In the genomic region with DNA sequence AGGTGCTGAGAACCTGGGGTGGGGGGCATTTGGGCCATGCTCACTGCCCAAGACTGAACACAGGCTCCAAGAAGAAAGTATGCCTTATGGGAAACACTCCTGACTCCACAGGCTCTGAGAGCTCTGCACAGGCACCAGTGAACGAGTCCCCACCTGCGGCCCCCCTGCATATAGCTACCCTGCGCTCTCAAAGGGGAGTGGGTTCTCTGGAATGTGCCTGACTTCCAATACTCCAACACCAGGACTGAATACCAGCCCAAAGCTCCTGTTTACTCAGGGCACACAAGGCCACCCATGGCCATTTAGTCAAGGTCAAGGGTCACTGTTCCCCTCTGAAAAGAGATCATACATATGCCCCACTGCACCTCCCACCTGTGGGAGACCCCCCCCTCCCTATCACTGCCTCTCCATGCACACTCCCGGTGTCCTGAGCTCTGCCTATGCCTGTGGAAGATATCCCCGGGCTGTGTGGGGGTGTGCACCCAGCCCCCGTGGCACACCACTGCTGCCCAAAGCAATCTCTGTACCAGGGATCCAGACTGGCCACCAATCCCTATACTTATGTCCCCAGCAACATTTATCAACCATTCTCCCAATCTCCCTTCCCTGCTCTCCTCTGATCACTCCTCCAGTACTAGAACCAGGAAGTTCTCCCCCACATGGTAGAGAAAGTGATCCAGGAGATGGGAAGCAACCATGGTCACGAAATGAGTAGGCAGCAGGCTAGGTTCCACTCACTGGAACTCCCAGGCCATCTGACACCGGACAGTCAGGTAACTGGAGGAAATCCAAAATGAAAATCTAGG, we compare ENCODE assay signal across 1 cellular context.
TF ChIP-seq lines count a peak whose summit lies in the region.

No MANE protein-coding gene starts in this region.

TF ChIP-seq in HepG2, 621 proteins besides CTCF, POLR2A, EP300 and RAD21 (continued from another document and continues in another):
- TF ChIP-seq, protein P1, sequence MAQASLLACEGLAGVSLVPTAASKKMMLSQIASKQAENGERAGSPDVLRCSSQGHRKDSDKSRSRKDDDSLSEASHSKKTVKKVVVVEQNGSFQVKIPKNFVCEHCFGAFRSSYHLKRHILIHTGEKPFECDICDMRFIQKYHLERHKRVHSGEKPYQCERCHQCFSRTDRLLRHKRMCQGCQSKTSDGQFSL (CRISPR knock-in tag; IDR thresholded peaks at IDR 0.05) = peak; percentile 94
- TF ChIP-seq TCF7L2 (IDR thresholded peaks at IDR 0.05; ENCODE audit: low read depth, low read length) = no peak
- no peak for TF ChIP-seq GPN1 (CRISPR knock-in tag; IDR thresholded peaks at IDR 0.05; ENCODE audit: borderline replicate concordance)
- TF ChIP-seq, protein P2, sequence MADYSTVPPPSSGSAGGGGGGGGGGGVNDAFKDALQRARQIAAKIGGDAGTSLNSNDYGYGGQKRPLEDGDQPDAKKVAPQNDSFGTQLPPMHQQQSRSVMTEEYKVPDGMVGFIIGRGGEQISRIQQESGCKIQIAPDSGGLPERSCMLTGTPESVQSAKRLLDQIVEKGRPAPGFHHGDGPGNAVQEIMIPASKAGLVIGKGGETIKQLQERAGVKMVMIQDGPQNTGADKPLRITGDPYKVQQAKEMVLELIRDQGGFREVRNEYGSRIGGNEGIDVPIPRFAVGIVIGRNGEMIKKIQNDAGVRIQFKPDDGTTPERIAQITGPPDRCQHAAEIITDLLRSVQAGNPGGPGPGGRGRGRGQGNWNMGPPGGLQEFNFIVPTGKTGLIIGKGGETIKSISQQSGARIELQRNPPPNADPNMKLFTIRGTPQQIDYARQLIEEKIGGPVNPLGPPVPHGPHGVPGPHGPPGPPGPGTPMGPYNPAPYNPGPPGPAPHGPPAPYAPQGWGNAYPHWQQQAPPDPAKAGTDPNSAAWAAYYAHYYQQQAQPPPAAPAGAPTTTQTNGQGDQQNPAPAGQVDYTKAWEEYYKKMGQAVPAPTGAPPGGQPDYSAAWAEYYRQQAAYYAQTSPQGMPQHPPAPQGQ (CRISPR knock-in tag; IDR thresholded peaks at IDR 0.05; ENCODE audit: borderline replicate concordance) = peak; percentile 59; the same call in 1 of the 2 replicates
- TF ChIP-seq PPARG (CRISPR knock-in tag; conservative IDR thresholded peaks at IDR 0.05) = peak; percentile 81
- TF ChIP-seq, protein P3, sequence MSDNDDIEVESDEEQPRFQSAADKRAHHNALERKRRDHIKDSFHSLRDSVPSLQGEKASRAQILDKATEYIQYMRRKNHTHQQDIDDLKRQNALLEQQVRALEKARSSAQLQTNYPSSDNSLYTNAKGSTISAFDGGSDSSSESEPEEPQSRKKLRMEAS (IDR thresholded peaks at IDR 0.05) = no peak
- TF ChIP-seq REST (IDR thresholded peaks at IDR 0.05; ENCODE audit: borderline replicate concordance in 1 of 2, low read depth in 1 of 2, low read length in 2 of 2) = no peak
- no peak for TF ChIP-seq ZNF230 (CRISPR knock-in tag; IDR thresholded peaks at IDR 0.05)
- TF ChIP-seq, protein P4, sequence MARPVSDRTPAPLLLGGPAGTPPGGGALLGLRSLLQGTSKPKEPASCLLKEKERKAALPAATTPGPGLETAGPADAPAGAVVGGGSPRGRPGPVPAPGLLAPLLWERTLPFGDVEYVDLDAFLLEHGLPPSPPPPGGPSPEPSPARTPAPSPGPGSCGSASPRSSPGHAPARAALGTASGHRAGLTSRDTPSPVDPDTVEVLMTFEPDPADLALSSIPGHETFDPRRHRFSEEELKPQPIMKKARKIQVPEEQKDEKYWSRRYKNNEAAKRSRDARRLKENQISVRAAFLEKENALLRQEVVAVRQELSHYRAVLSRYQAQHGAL (CRISPR knock-in tag; IDR thresholded peaks at IDR 0.05; ENCODE audit: not compliant biosample characterization) = no peak
- TF ChIP-seq, protein P5, sequence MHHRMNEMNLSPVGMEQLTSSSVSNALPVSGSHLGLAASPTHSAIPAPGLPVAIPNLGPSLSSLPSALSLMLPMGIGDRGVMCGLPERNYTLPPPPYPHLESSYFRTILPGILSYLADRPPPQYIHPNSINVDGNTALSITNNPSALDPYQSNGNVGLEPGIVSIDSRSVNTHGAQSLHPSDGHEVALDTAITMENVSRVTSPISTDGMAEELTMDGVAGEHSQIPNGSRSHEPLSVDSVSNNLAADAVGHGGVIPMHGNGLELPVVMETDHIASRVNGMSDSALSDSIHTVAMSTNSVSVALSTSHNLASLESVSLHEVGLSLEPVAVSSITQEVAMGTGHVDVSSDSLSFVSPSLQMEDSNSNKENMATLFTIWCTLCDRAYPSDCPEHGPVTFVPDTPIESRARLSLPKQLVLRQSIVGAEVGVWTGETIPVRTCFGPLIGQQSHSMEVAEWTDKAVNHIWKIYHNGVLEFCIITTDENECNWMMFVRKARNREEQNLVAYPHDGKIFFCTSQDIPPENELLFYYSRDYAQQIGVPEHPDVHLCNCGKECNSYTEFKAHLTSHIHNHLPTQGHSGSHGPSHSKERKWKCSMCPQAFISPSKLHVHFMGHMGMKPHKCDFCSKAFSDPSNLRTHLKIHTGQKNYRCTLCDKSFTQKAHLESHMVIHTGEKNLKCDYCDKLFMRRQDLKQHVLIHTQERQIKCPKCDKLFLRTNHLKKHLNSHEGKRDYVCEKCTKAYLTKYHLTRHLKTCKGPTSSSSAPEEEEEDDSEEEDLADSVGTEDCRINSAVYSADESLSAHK (CRISPR knock-in tag; IDR thresholded peaks at IDR 0.05; ENCODE audit: borderline replicate concordance) = no peak
- TF ChIP-seq SIN3A (IDR thresholded peaks at IDR 0.05; ENCODE audit: borderline replicate concordance, low read depth, low read length) = peak; percentile 54; the same call in 1 of the 2 replicates
- TF ChIP-seq AHR (CRISPR knock-in tag; IDR thresholded peaks at IDR 0.05) = no peak
- TF ChIP-seq ZSCAN29 (CRISPR knock-in tag; conservative IDR thresholded peaks at IDR 0.05) = no peak
- no peak for TF ChIP-seq NFYC (CRISPR knock-in tag; IDR thresholded peaks at IDR 0.05)
- TF ChIP-seq IRF2 (CRISPR knock-in tag; IDR thresholded peaks at IDR 0.05) = no peak
- TF ChIP-seq MNT (IDR thresholded peaks at IDR 0.05) = no peak
- no peak for TF ChIP-seq ZNF343 (CRISPR knock-in tag; IDR thresholded peaks at IDR 0.05)
- no peak for TF ChIP-seq ZNF333 (CRISPR knock-in tag; IDR thresholded peaks at IDR 0.05; ENCODE audit: borderline replicate concordance)
- TF ChIP-seq ZFP82 (CRISPR knock-in tag; IDR thresholded peaks at IDR 0.05; ENCODE audit: borderline replicate concordance) = no peak
- peak; percentile 81 for TF ChIP-seq ZNF792 (CRISPR knock-in tag; IDR thresholded peaks at IDR 0.05)
- peak; percentile 78 for TF ChIP-seq CREM (IDR thresholded peaks at IDR 0.05)
- no peak for TF ChIP-seq CREM (CRISPR knock-in tag; IDR thresholded peaks at IDR 0.05)
- TF ChIP-seq STAG1 (CRISPR knock-in tag; IDR thresholded peaks at IDR 0.05) = no peak
- no peak for TF ChIP-seq ZNF619 (CRISPR knock-in tag; IDR thresholded peaks at IDR 0.05)
- TF ChIP-seq ZNF574 (CRISPR knock-in tag; IDR thresholded peaks at IDR 0.05) = peak; percentile 78
- peak; percentile 75 for TF ChIP-seq ZNF687 (CRISPR knock-in tag; IDR thresholded peaks at IDR 0.05)
- TF ChIP-seq ZSCAN25 (CRISPR knock-in tag; IDR thresholded peaks at IDR 0.05) = peak; percentile 93
- no peak for TF ChIP-seq CENPT (CRISPR knock-in tag; IDR thresholded peaks at IDR 0.05; ENCODE audit: low read depth)
- no peak for TF ChIP-seq ZNF800 (CRISPR knock-in tag; IDR thresholded peaks at IDR 0.05)
- no peak for TF ChIP-seq ZNF570 (CRISPR knock-in tag; IDR thresholded peaks at IDR 0.05; ENCODE audit: borderline replicate concordance)
- TF ChIP-seq NFKBIZ (CRISPR knock-in tag; IDR thresholded peaks at IDR 0.05) = peak; percentile 82; the same call in 1 of the 2 replicates
- TF ChIP-seq IKZF4 (CRISPR knock-in tag; IDR thresholded peaks at IDR 0.05; ENCODE audit: borderline replicate concordance, low read depth, not compliant biosample characterization) = peak; percentile 65
- TF ChIP-seq ZNF205 (CRISPR knock-in tag; IDR thresholded peaks at IDR 0.05) = 0 out of 2 replicates have a peak, but pooled peaks have one; percentile 59
- TF ChIP-seq ZNF572 (CRISPR knock-in tag; IDR thresholded peaks at IDR 0.05) = no peak
